ENCODE assay signal across 17 cellular contexts in the genomic region with DNA sequence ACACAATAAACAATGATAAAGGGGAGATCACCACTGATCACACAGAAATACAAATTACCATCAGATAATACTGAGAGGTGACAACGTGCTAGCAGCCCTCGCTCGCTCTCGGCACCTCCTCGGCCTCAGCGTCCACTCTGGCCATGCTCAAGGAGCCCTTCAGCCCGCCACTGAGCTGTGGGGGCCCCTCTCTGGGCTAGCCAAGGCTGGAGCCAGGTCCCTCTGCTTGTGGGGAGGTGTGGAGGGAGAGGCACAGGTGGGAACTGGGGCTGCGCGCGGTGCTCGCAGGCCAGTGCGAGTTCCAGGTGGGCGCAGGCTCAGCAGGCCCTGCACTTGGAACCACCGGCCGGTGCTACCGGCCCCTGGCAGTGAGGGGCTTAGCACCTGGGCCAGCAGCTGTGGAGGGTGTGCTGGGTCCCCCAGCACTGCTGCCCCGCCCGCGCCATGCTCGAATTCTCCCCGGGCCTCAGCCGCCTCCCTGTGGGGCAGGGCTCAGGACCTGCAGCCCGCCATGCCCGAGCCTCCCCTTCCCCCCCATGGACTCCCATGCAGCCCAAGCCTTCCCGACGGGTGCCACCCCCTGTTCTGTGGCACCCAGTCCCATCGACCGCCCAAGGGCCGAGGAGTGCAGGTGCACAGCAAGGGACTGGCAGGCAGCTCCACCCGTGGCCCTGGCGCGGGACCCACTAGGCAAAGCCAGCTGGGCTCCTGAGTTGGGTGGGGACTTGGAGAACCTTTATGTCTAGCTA.
A peak's percentile ranks its signal among the peaks of the same experiment; 100 is the strongest.
DNase-seq lines count a peak whose midpoint lies in the region; ATAC-seq and TF ChIP-seq lines count a peak whose summit lies in the region.
"Had no signal": no experiment of that assay in that cellular context is flagged by ENCODE, and none has a peak within 500 bp of the region (broad histone marks: within the 10 kb centered on the region; RNA-seq: fewer than 3 reads in every experiment).

No MANE protein-coding gene starts in this region.

- no peak overlapping the region for H3K27ac Mint-ChIP-seq in endothelial cell (ENCODE audit: unreplicated experiment)
- H3K27ac Mint-ChIP-seq in stimulated activated effector memory CD8-positive, alpha-beta T cell treated with anti-CD3 and anti-CD28 coated beads, Interleukin-12 subunit alpha, Interleukin-12 subunit beta, amount 100 ng/mL, for 72 hours, result no peak overlapping the region
- H3K27ac Mint-ChIP-seq: CD4-positive, CD25-positive, alpha-beta regulatory T cell; CD8-positive, alpha-beta T cell had no signal

- H3K36me3 ChIP-seq in RWPE2 (ENCODE audit: low read depth), result no peaks in the 10 kb centered on the region
- H3K36me3 ChIP-seq: BLaER1 had no signal

- DNase-seq in RWPE2 (ENCODE audit: low spot score) (peak; percentile 39), endothelial cell (ENCODE audit: low spot score) (no peak), mesenteric fat pad (ENCODE audit: low spot score) (peak; percentile 74), substantia nigra (lab: John Stamatoyannopoulos, UW) (no peak), NCI-H146 treated with DMSO at 0.1 percent for 48 hours (lab: John Stamatoyannopoulos, UW; ENCODE audit: unreplicated experiment) (no peak), cerebellar cortex (ENCODE audit: low spot score) (no peak)
- no peak for DNase-seq in stimulated activated effector memory CD8-positive, alpha-beta T cell treated with anti-CD3 and anti-CD28 coated beads, Interleukin-12 subunit alpha, Interleukin-12 subunit beta, amount 100 ng/mL, for 72 hours (ENCODE audit: low spot score in 2 of 2)
- DNase-seq: Caco-2; CD4-positive, CD25-positive, alpha-beta regulatory T cell; DMS153; DND-41; GM23248; H7; HCEC 1CT had no signal

- H3K9me3 Mint-ChIP-seq in endothelial cell (ENCODE audit: unreplicated experiment), result peaks cover 8% of the 10 kb centered on the region
- H3K9me3 Mint-ChIP-seq in stimulated activated effector memory CD8-positive, alpha-beta T cell treated with anti-CD3 and anti-CD28 coated beads, Interleukin-12 subunit alpha, Interleukin-12 subunit beta, amount 100 ng/mL, for 72 hours, result peaks cover 17% of the 10 kb centered on the region

- no peaks in the 10 kb centered on the region for H3K4me1 Mint-ChIP-seq in endothelial cell (ENCODE audit: unreplicated experiment)
- H3K4me1 Mint-ChIP-seq in stimulated activated effector memory CD8-positive, alpha-beta T cell treated with anti-CD3 and anti-CD28 coated beads, Interleukin-12 subunit alpha, Interleukin-12 subunit beta, amount 100 ng/mL, for 72 hours, result no peaks in the 10 kb centered on the region
- H3K4me1 Mint-ChIP-seq: CD4-positive, CD25-positive, alpha-beta regulatory T cell had no signal

- H3K4me3 ChIP-seq in RWPE2 (ENCODE audit: severe bottlenecking), result no peak overlapping the region
- H3K4me3 ChIP-seq: BLaER1, GM23248 had no signal

- H3K4me3 Mint-ChIP-seq in endothelial cell (ENCODE audit: unreplicated experiment), result peak overlapping the region; percentile 29
- H3K4me3 Mint-ChIP-seq in stimulated activated effector memory CD8-positive, alpha-beta T cell treated with anti-CD3 and anti-CD28 coated beads, Interleukin-12 subunit alpha, Interleukin-12 subunit beta, amount 100 ng/mL, for 72 hours, result no peak overlapping the region
- H3K4me3 Mint-ChIP-seq: CD4-positive, CD25-positive, alpha-beta regulatory T cell; CD8-positive, alpha-beta T cell had no signal

- no peaks in the 10 kb centered on the region for H3K4me1 ChIP-seq in RWPE2 (ENCODE audit: insufficient read depth, poor library complexity, severe bottlenecking)
- H3K4me1 ChIP-seq: BLaER1, Caco-2 had no signal

- H3K27me3 ChIP-seq in RWPE2 (ENCODE audit: insufficient read depth, poor library complexity, severe bottlenecking), result no peaks in the 10 kb centered on the region
- H3K27me3 ChIP-seq: BLaER1 had no signal

- H3K9me3 ChIP-seq in RWPE2 (ENCODE audit: severe bottlenecking), result no peaks in the 10 kb centered on the region
- H3K9me3 ChIP-seq: Caco-2 had no signal

- H3K27ac ChIP-seq in RWPE2 (ENCODE audit: poor library complexity, severe bottlenecking) (no peak overlapping the region), substantia nigra (ENCODE audit: low read depth, low read length, poor library complexity, severe bottlenecking) (no peak overlapping the region)
- H3K27ac ChIP-seq: BLaER1, C4-2B, GM23248 had no signal

- TF ChIP-seq CTCF in RWPE2 (IDR thresholded peaks at IDR 0.05; ENCODE audit: poor library complexity, severe bottlenecking) (no peak), endothelial cell (IDR thresholded peaks at IDR 0.05; ENCODE audit: unreplicated experiment) (no peak)

- H3K27me3 Mint-ChIP-seq in endothelial cell (ENCODE audit: unreplicated experiment), result peaks cover 5% of the 10 kb centered on the region
- H3K27me3 Mint-ChIP-seq: CD4-positive, CD25-positive, alpha-beta regulatory T cell had no signal

- ATAC-seq in RWPE2 (ENCODE audit: low read depth), result no peak
- peak; percentile 8 for ATAC-seq in stimulated activated effector memory CD8-positive, alpha-beta T cell treated with anti-CD3 and anti-CD28 coated beads, Interleukin-12 subunit alpha, Interleukin-12 subunit beta, amount 100 ng/mL, for 72 hours
- ATAC-seq: CD8-positive, alpha-beta T cell had no signal

- peaks cover 12% of the 10 kb centered on the region for H3K36me3 Mint-ChIP-seq in endothelial cell (ENCODE audit: low read depth, unreplicated experiment)
- no peaks in the 10 kb centered on the region for H3K36me3 Mint-ChIP-seq in stimulated activated effector memory CD8-positive, alpha-beta T cell treated with anti-CD3 and anti-CD28 coated beads, Interleukin-12 subunit alpha, Interleukin-12 subunit beta, amount 100 ng/mL, for 72 hours
- H3K36me3 Mint-ChIP-seq: CD8-positive, alpha-beta T cell had no signal

Comparison
In these comparisons a context has a peak if more than half of its experiments do, and no peak if none do; other contexts are left out.
1. DNase-seq: peak in RWPE2 (single experiment) and mesenteric fat pad (single experiment); none in endothelial cell (single experiment), stimulated activated effector memory CD8-positive, alpha-beta T cell treated with anti-CD3 and anti-CD28 coated beads, Interleukin-12 subunit alpha, Interleukin-12 subunit beta, amount 100 ng/mL, for 72 hours (0 of 2), substantia nigra (0 of 49), NCI-H146 treated with DMSO at 0.1 percent for 48 hours (single experiment) and cerebellar cortex (single experiment).